19 cellular contexts compared by ENCODE assay signal in genomic region chr10:34247560-34247959, GRCh38.
DNase-seq lines count a peak whose midpoint lies in the region; ATAC-seq, FAIRE-seq and TF ChIP-seq lines count a peak whose summit lies in the region.
"Had no signal": no experiment of that assay in that cellular context is flagged by ENCODE, and none has a peak within 500 bp of the region (broad histone marks: within the 10 kb centered on the region; RNA-seq: fewer than 3 reads in every experiment).

No MANE protein-coding gene starts in this region.

- ATAC-seq in HG03280 (IDR thresholded peaks at IDR 0.05; ENCODE audit: unreplicated experiment), result no peak
- ATAC-seq: GM12878 had no signal

- TF ChIP-seq CTCF in D721Med (IDR thresholded peaks at IDR 0.05; ENCODE audit: insufficient read depth, missing control alignments), result no peak

- DNase-seq in D721Med (ENCODE audit: insufficient read length, low spot score), result no peak
- DNase-seq in RCC 7860 (ENCODE audit: low spot score), result no peak
- DNase-seq in foreskin melanocyte, result peak; percentile 67
- DNase-seq in HCEC 1CT, result no peak
- no peak for DNase-seq in activated T-cell treated with anti-CD3 and anti-CD28 coated beads, Interleukin-2, amount 50 U/mL, for 1 hour
- DNase-seq: C1 segment of cervical spinal cord; Caco-2; CD4-positive, alpha-beta memory T cell; DMS 273 treated with DMSO at 0.1 percent for 48 hours; DMS79; EL; GDM1; GM23248; H9; HFFc6 had no signal

- FAIRE-seq in D721Med (lab: Jason Lieb, UNC) (peak; percentile 21), RCC 7860 (lab: Jason Lieb, UNC) (peak; percentile 76)
- FAIRE-seq: GM12878, GM19239, H1 had no signal
